ENCODE assay signal across 1 cellular context in the genomic region with DNA sequence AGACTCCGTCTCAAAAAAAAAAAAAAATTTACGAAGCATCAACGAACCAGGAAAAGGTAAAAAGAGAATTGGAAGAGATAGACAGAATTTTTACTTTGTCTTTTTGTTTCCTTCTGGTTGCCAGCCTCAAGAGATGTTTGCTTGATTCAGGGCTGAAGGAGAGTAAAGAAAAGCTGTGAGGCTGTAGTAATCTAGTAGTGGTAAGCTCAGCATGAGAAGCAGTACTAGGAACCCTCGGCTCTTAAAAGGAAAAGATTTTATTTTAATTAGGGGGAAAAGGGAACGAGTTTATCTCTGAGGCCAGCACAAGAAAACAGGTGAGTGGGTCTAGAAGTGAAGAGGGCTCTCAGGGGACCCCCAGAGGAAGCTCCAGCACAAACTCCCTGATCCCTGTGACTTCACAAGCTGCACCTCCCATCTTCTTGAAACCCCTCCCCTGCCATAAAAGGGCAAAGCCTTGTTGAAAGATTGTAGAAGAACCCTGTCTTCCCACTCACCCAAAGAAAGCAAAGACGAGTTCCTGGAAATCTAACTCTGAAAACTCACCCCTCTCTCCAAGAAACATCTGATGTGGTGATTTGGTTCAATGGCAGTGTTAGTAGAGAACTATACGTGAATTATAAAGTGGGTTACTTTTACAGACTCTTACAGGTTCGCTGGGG.
TF ChIP-seq lines count a peak whose summit lies in the region.

No MANE protein-coding gene starts in this region.

TF ChIP-seq in IMR-90, 13 proteins besides CTCF, POLR2A, EP300 and RAD21:
- TF ChIP-seq BHLHE40 (IDR thresholded peaks at IDR 0.05; ENCODE audit: low read depth, low read length) (no peak), FOS (IDR thresholded peaks at IDR 0.05; ENCODE audit: low read depth, low read length) (no peak), SMC3 (IDR thresholded peaks at IDR 0.05; ENCODE audit: low read depth, low read length) (no peak), MAFK (IDR thresholded peaks at IDR 0.05; ENCODE audit: low read depth, low read length) (no peak), NFE2L2 (IDR thresholded peaks at IDR 0.05; ENCODE audit: low read depth, low read length) (no peak), RFX5 (IDR thresholded peaks at IDR 0.05; ENCODE audit: low read depth, low read length) (no peak)
